ENCODE assay signal across 8 cellular contexts in the genomic region with DNA sequence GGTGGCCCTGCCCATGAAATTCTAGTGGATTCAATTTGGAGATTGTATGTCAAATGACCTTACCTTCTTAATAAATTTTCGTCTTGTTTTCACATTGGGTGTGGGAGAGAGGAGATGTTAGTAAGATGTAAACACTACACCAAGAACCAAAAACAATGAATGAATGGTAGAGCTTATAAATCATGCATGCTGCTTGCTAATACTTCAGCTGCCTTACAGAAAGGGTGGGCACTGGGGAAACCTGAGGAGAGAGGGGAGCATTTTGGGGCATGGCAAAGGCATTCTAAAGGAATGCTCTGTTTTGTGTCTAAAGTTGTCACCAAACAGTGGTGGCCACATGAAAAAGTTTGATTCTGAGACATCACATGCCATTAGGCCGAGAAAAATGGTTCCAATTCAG.
"Had no signal": no experiment of that assay in that cellular context is flagged by ENCODE, and none has a peak within 500 bp of the region (broad histone marks: within the 10 kb centered on the region; RNA-seq: fewer than 3 reads in every experiment).

No MANE protein-coding gene starts in this region.

- ATAC-seq: GM23338, HepG2, K562 had no signal

- H3K4me1 Mint-ChIP-seq: GM23338, H9 had no signal

- FAIRE-seq: H1, H54, HepG2, K562 had no signal

- H3K4me3 ChIP-seq: GM23338, K562 had no signal

- H3K27ac Mint-ChIP-seq: GM23338, H9 had no signal

- H3K4me3 Mint-ChIP-seq: GM23338, H9 had no signal

- H3K9me3 Mint-ChIP-seq: GM23338, H9 had no signal

- DNase-seq: H9, HCEC 1CT, IMR-90 had no signal

- H3K4me2 ChIP-seq: GM23338 had no signal

- H2AFZ ChIP-seq: GM23338 had no signal
